Comparison of ENCODE assay signal across 8 cellular contexts in genomic region chr1:46603858-46604549, GRCh38. TPM values are rescaled to one million over a fixed set of nuclear protein-coding genes. Genes with fewer than 3 reads are reported as not detected.
DNase-seq lines count a peak whose midpoint lies in the region; ATAC-seq and TF ChIP-seq lines count a peak whose summit lies in the region.

Gene MKNK1 (minus strand): TSS chr1:46604268. CDS start chr1:46583327, 20,941 bp downstream.

- H3K27ac ChIP-seq in ascending aorta (peak within 1 kb of the TSS; percentile 82 to 83), right atrium auricular region (peak within 1 kb of the TSS; percentile 82 to 86), vagina (peak within 1 kb of the TSS; percentile 76)

- H3K9me3 Mint-ChIP-seq in T-helper 2 cell treated with Interferon-gamma antibody and Interleukin-4, amounts not matched to agents 5 μg/mL and 100 μg/mL, for 36 hours, result no peaks in the 10 kb centered on the region

- peak; percentile 91 for ATAC-seq in HG02884 (IDR thresholded peaks at IDR 0.05; ENCODE audit: unreplicated experiment)

- H3K4me1 Mint-ChIP-seq in T-helper 2 cell treated with Interferon-gamma antibody and Interleukin-4, amounts not matched to agents 5 μg/mL and 100 μg/mL, for 36 hours (ENCODE audit: low read depth), result peaks cover 52% of the 10 kb centered on the region

- peak within 1 kb of the TSS; percentile 93 for H3K4me3 Mint-ChIP-seq in T-helper 2 cell treated with Interferon-gamma antibody and Interleukin-4, amounts not matched to agents 5 μg/mL and 100 μg/mL, for 36 hours

- peaks cover 10 to 38% of the 10 kb centered on the region in 2 donors for H3K4me1 ChIP-seq in ascending aorta
- peaks cover 0 to 62% of the 10 kb centered on the region in 2 donors for H3K4me1 ChIP-seq in right atrium auricular region
- peaks cover 68% of the 10 kb centered on the region for H3K4me1 ChIP-seq in vagina

- H3K27ac Mint-ChIP-seq in T-helper 2 cell treated with Interferon-gamma antibody and Interleukin-4, amounts not matched to agents 5 μg/mL and 100 μg/mL, for 36 hours, result peak within 1 kb of the TSS; percentile 84

- no peaks in the 10 kb centered on the region for H3K9me3 ChIP-seq in ascending aorta
- H3K9me3 ChIP-seq in right atrium auricular region, result no peaks in the 10 kb centered on the region
- no peaks in the 10 kb centered on the region for H3K9me3 ChIP-seq in vagina

- peak within 1 kb of the TSS; percentile 89 to 90 for H3K4me3 ChIP-seq in ascending aorta
- peak within 1 kb of the TSS; percentile 80 to 85 for H3K4me3 ChIP-seq in right atrium auricular region
- H3K4me3 ChIP-seq in vagina, result peak within 1 kb of the TSS; percentile 85

- TF ChIP-seq CTCF in GM13977 (IDR thresholded peaks at IDR 0.05; ENCODE audit: extremely low read depth, insufficient read depth, missing control alignments) (no peak), ascending aorta (IDR thresholded peaks at IDR 0.05) (peak in 2 of 3 experiments; percentile 14 to 17), right atrium auricular region (IDR thresholded peaks at IDR 0.05) (no peak), vagina (IDR thresholded peaks at IDR 0.05) (no peak)

- peak; percentile 99 for DNase-seq in GM13977 (ENCODE audit: low spot score)
- DNase-seq in NCI-H187 (lab: John Stamatoyannopoulos, UW), result peak; percentile 90 to 92
- DNase-seq in T-helper 2 cell treated with Interferon-gamma antibody and Interleukin-4, amounts not matched to agents 5 μg/mL and 100 μg/mL, for 36 hours (ENCODE audit: low spot score), result peak; percentile 98
- DNase-seq in ascending aorta (ENCODE audit: low spot score in 2 of 2), result peak; percentile 87 to 98
- DNase-seq in right atrium auricular region (ENCODE audit: low spot score), result peak; percentile 91
- peak; percentile 61 for DNase-seq in pulmonary artery endothelial cell (ENCODE audit: low read depth, low spot score)
- peak in 1 of 2 donors; percentile 94 for DNase-seq in vagina (ENCODE audit: extremely low spot score in 2 of 2)

- intact Hi-C loops in ascending aorta (cut with DNase I) (loop anchor here (1.0 kb wide), 3 partner anchors 12 to 115 kb away; partner anchors contain the start of genes ATPAF1, EFCAB14 and MOB3C), vagina (cut with DNase I) (no loop called here)

- no peaks in the 10 kb centered on the region for H3K27me3 Mint-ChIP-seq in T-helper 2 cell treated with Interferon-gamma antibody and Interleukin-4, amounts not matched to agents 5 μg/mL and 100 μg/mL, for 36 hours (ENCODE audit: low read depth)

- in situ Hi-C loops in GM13977 (cut with MboI; ENCODE audit: low pct_unique_long_range_greater_than_20kb, low sequenced_read_pairs, unreplicated experiment), result no loop called here

- TF ChIP-seq POLR2A in vagina (IDR thresholded peaks at IDR 0.05), result peak; percentile 85 to 94

- H3K36me3 ChIP-seq in ascending aorta (peaks cover 3 to 8% of the 10 kb centered on the region in 2 donors), right atrium auricular region (peaks cover 11% of the 10 kb centered on the region), vagina (peaks cover 0 to 7% of the 10 kb centered on the region in 2 donors)

- peaks cover 30% of the 10 kb centered on the region for H3K36me3 Mint-ChIP-seq in T-helper 2 cell treated with Interferon-gamma antibody and Interleukin-4, amounts not matched to agents 5 μg/mL and 100 μg/mL, for 36 hours (ENCODE audit: low read depth)

- H3K27me3 ChIP-seq in ascending aorta (no peaks in the 10 kb centered on the region), right atrium auricular region (no peaks in the 10 kb centered on the region), vagina (no peaks in the 10 kb centered on the region)

RNA-seq across cellular contexts. Expression of gene MKNK1, which starts in this region (rescaled TPM):
- 47.8 TPM for total RNA-seq in ascending aorta
- total RNA-seq in right atrium auricular region, result 10 to 100 TPM; 22.1 to 25.0 TPM
- 19.7 and 22.1 TPM in 2 replicates for total RNA-seq in pulmonary artery endothelial cell
- 55.5 TPM for total RNA-seq in vagina

Comparison
In these comparisons a context has a peak if more than half of its experiments do, and no peak if none do; other contexts are left out.
1. CTCF ChIP-seq: peak in ascending aorta (2 of 3); none in GM13977 (single experiment), right atrium auricular region (0 of 2) and vagina (0 of 3).
2. Peak in every context shown above with its lines, with median percentiles within 50 percentile points of each other: H3K27ac ChIP-seq and H3K4me3 ChIP-seq.